ENCODE assay signal across 9 cellular contexts in the genomic region with DNA sequence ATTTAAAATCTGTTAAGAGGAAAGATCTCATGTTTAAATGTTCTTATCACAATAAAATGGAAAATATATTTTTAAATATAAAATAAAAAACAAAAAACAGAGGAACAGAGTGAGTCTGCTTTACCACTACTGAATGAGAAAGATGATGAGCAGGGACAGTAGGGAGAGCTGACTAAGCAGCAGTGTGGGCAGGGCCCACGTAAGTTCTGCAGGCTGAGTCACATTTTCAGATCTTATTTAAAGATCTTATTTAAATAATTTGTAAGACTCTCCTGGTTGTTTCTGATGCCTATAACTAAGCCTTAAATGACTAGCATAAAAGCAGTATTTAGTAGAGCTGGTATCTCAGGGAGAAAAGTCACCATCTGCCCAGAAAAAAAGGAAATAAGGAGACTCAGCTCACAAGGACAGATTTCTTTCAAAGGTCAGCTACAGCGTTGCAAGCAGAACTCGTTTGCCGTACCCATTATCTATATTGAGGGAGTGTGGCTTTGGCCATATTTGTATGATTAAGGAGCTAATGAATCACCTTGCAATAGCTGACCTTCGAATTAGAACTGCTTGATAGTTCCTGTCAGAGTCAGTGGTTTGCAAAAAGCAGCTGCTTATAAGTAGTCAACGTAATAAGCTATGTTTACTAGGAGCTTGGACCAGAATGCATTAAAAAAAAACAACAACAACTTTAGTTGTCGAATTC.
DNase-seq lines count a peak whose midpoint lies in the region; ATAC-seq and TF ChIP-seq lines count a peak whose summit lies in the region.
"Had no signal": no experiment of that assay in that cellular context is flagged by ENCODE, and none has a peak within 500 bp of the region (broad histone marks: within the 10 kb centered on the region; RNA-seq: fewer than 3 reads in every experiment).

No MANE protein-coding gene starts in this region.

- no peak overlapping the region for H3K4me3 ChIP-seq in GM23338
- H3K4me3 ChIP-seq in mucosa of descending colon = no peak overlapping the region

- no peaks in the 10 kb centered on the region for H3F3A ChIP-seq in GM23338 (replicated peaks; ENCODE audit: low read depth)

- H3K36me3 ChIP-seq in GM23338 (ENCODE audit: insufficient read depth) = no peaks in the 10 kb centered on the region
- H3K36me3 ChIP-seq in mucosa of descending colon (ENCODE audit: low read depth) = no peaks in the 10 kb centered on the region

- H3K4me2 ChIP-seq in GM23338 = no peak overlapping the region

- H3K79me2 ChIP-seq in GM23338 (replicated peaks; ENCODE audit: insufficient read depth) = no peaks in the 10 kb centered on the region

- no peaks in the 10 kb centered on the region for H3K36me3 Mint-ChIP-seq in GM23338 (ENCODE audit: low read depth)
- H3K36me3 Mint-ChIP-seq: activated naive CD4-positive, alpha-beta T cell treated with anti-CD3 and anti-CD28 coated beads, Interleukin-2, amount 50 U/mL, for 24 hours had no signal

- H3K27ac Mint-ChIP-seq in GM23338 = no peak overlapping the region
- H3K27ac Mint-ChIP-seq: activated naive CD4-positive, alpha-beta T cell treated with anti-CD3 and anti-CD28 coated beads, Interleukin-2, amount 50 U/mL, for 24 hours had no signal

- no peaks in the 10 kb centered on the region for H3K9me2 ChIP-seq in GM23338 (ENCODE audit: insufficient read depth)

- DNase-seq in GM23338 (ENCODE audit: low spot score) = no peak
- peak; percentile 19 for DNase-seq in NCI-H226
- peak; percentile 8 to 85 (median 54) for DNase-seq in head of caudate nucleus
- DNase-seq in pons (ENCODE audit: low spot score) = no peak
- no peak for DNase-seq in mucosa of descending colon
- DNase-seq in NCI-H446 (lab: John Stamatoyannopoulos, UW) = no peak
- no peak for DNase-seq in effector CD8-positive, alpha-beta T cell (lab: John Stamatoyannopoulos, UW)

- intact Hi-C loops in head of caudate nucleus (cut with DNase I) = no loop called here
- intact Hi-C loops in mucosa of descending colon (cut with DNase I, micrococcal nuclease) = no loop called here

- peak; percentile 52 for ATAC-seq in GM18861 (IDR thresholded peaks at IDR 0.05; ENCODE audit: unreplicated experiment)
- no peak for ATAC-seq in GM23338
- no peak for ATAC-seq in mucosa of descending colon

- peaks cover 22% of the 10 kb centered on the region for H3K4me1 Mint-ChIP-seq in GM23338
- H3K4me1 Mint-ChIP-seq: activated naive CD4-positive, alpha-beta T cell treated with anti-CD3 and anti-CD28 coated beads, Interleukin-2, amount 50 U/mL, for 24 hours had no signal

- peak overlapping the region; percentile 79 for H2AFZ ChIP-seq in GM23338

- H3K27ac ChIP-seq in GM23338 (ENCODE audit: low read depth) = no peak overlapping the region

- no peaks in the 10 kb centered on the region for H3K27me3 ChIP-seq in GM23338 (ENCODE audit: insufficient read depth)

- H3K4me1 ChIP-seq in GM23338 (ENCODE audit: insufficient read depth) (peaks cover 10% of the 10 kb centered on the region; the same call in 1 of the 2 replicates), mucosa of descending colon (ENCODE audit: low read depth) (no peaks in the 10 kb centered on the region)

- H3K4me3 Mint-ChIP-seq in GM23338 = no peak overlapping the region
- H3K4me3 Mint-ChIP-seq: activated naive CD4-positive, alpha-beta T cell treated with anti-CD3 and anti-CD28 coated beads, Interleukin-2, amount 50 U/mL, for 24 hours had no signal

- no peaks in the 10 kb centered on the region for H3K9me3 Mint-ChIP-seq in GM23338
- H3K9me3 Mint-ChIP-seq: activated naive CD4-positive, alpha-beta T cell treated with anti-CD3 and anti-CD28 coated beads, Interleukin-2, amount 50 U/mL, for 24 hours had no signal

- no peaks in the 10 kb centered on the region for H3K27me3 Mint-ChIP-seq in GM23338 (ENCODE audit: insufficient read depth, low read depth, poor library complexity)

- no peaks in the 10 kb centered on the region for H3K9me3 ChIP-seq in mucosa of descending colon

- TF ChIP-seq CTCF in GM23338 (conservative IDR thresholded peaks at IDR 0.05; ENCODE audit: low read depth in 2 of 2) (no peak), mucosa of descending colon (IDR thresholded peaks at IDR 0.05) (no peak)

- no peaks in the 10 kb centered on the region for H4K20me1 ChIP-seq in GM23338 (replicated peaks; ENCODE audit: insufficient read depth)

TF ChIP-seq in GM23338, 12 proteins besides CTCF, POLR2A, EP300 and RAD21 (continues in another document):
- TF ChIP-seq EZH2phosphoT487 (IDR thresholded peaks at IDR 0.05; ENCODE audit: unreplicated experiment) (no peak), EZH2 (IDR thresholded peaks at IDR 0.05; ENCODE audit: low read depth, unreplicated experiment) (no peak), CREB1 (CRISPR knock-in tag; IDR thresholded peaks at IDR 0.05; ENCODE audit: low read depth) (no peak), POLR2AphosphoS5 (IDR thresholded peaks at IDR 0.05; ENCODE audit: low read depth) (no peak), ZNF331 (CRISPR knock-in tag; IDR thresholded peaks at IDR 0.05; ENCODE audit: low read depth) (no peak), ZNF114 (CRISPR knock-in tag; IDR thresholded peaks at IDR 0.05) (no peak), NANOG (IDR thresholded peaks at IDR 0.05; ENCODE audit: borderline replicate concordance) (no peak)
- TF ChIP-seq, protein P1, sequence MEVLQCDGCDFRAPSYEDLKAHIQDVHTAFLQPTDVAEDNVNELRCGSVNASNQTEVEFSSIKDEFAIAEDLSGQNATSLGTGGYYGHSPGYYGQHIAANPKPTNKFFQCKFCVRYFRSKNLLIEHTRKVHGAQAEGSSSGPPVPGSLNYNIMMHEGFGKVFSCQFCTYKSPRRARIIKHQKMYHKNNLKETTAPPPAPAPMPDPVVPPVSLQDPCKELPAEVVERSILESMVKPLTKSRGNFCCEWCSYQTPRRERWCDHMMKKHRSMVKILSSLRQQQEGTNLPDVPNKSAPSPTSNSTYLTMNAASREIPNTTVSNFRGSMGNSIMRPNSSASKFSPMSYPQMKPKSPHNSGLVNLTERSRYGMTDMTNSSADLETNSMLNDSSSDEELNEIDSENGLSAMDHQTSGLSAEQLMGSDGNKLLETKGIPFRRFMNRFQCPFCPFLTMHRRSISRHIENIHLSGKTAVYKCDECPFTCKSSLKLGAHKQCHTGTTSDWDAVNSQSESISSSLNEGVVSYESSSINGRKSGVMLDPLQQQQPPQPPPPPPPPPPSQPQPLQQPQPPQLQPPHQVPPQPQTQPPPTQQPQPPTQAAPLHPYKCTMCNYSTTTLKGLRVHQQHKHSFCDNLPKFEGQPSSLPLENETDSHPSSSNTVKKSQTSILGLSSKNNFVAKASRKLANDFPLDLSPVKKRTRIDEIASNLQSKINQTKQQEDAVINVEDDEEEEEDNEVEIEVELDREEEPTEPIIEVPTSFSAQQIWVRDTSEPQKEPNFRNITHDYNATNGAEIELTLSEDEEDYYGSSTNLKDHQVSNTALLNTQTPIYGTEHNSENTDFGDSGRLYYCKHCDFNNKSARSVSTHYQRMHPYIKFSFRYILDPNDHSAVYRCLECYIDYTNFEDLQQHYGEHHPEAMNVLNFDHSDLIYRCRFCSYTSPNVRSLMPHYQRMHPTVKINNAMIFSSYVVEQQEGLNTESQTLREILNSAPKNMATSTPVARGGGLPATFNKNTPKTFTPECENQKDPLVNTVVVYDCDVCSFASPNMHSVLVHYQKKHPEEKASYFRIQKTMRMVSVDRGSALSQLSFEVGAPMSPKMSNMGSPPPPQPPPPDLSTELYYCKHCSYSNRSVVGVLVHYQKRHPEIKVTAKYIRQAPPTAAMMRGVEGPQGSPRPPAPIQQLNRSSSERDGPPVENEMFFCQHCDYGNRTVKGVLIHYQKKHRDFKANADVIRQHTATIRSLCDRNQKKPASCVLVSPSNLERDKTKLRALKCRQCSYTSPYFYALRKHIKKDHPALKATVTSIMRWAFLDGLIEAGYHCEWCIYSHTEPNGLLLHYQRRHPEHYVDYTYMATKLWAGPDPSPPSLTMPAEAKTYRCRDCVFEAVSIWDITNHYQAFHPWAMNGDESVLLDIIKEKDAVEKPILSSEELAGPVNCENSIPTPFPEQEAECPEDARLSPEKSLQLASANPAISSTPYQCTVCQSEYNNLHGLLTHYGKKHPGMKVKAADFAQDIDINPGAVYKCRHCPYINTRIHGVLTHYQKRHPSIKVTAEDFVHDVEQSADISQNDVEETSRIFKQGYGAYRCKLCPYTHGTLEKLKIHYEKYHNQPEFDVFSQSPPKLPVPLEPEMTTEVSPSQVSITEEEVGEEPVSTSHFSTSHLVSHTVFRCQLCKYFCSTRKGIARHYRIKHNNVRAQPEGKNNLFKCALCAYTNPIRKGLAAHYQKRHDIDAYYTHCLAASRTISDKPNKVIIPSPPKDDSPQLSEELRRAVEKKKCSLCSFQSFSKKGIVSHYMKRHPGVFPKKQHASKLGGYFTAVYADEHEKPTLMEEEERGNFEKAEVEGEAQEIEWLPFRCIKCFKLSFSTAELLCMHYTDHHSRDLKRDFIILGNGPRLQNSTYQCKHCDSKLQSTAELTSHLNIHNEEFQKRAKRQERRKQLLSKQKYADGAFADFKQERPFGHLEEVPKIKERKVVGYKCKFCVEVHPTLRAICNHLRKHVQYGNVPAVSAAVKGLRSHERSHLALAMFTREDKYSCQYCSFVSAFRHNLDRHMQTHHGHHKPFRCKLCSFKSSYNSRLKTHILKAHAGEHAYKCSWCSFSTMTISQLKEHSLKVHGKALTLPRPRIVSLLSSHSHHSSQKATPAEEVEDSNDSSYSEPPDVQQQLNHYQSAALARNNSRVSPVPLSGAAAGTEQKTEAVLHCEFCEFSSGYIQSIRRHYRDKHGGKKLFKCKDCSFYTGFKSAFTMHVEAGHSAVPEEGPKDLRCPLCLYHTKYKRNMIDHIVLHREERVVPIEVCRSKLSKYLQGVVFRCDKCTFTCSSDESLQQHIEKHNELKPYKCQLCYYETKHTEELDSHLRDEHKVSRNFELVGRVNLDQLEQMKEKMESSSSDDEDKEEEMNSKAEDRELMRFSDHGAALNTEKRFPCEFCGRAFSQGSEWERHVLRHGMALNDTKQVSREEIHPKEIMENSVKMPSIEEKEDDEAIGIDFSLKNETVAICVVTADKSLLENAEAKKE (CRISPR knock-in tag; IDR thresholded peaks at IDR 0.05) = no peak
- TF ChIP-seq, protein P2, sequence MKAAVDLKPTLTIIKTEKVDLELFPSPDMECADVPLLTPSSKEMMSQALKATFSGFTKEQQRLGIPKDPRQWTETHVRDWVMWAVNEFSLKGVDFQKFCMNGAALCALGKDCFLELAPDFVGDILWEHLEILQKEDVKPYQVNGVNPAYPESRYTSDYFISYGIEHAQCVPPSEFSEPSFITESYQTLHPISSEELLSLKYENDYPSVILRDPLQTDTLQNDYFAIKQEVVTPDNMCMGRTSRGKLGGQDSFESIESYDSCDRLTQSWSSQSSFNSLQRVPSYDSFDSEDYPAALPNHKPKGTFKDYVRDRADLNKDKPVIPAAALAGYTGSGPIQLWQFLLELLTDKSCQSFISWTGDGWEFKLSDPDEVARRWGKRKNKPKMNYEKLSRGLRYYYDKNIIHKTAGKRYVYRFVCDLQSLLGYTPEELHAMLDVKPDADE (IDR thresholded peaks at IDR 0.05) = no peak

Comparison
In these comparisons a context has a peak if more than half of its experiments do, and no peak if none do; other contexts are left out.
1. DNase-seq: peak in NCI-H226 (single experiment) and head of caudate nucleus (42 of 42); none in GM23338 (single experiment), pons (single experiment), mucosa of descending colon (0 of 3), NCI-H446 (0 of 2) and effector CD8-positive, alpha-beta T cell (single experiment).